29 cellular contexts compared by ENCODE assay signal in genomic region chr17:54883939-54884338, GRCh38. TPM values are rescaled to one million over a fixed set of nuclear protein-coding genes. Genes with fewer than 3 reads are reported as not detected.
"Had no signal": no experiment of that assay in that cellular context is flagged by ENCODE, and none has a peak within 500 bp of the region (broad histone marks: within the 10 kb centered on the region; RNA-seq: fewer than 3 reads in every experiment).

No MANE protein-coding gene starts in this region.

- H3K4me3 ChIP-seq: ascending aorta, K562, MG63, PC-9, SJCRH30, SK-N-MC had no signal

- H3K9me3 Mint-ChIP-seq: activated CD4-positive, alpha-beta T cell treated with anti-CD3 and anti-CD28 coated beads, Interleukin-2, amount 10 ng/mL, durations not matched to agents 7 days and 5 days; activated naive CD4-positive, alpha-beta T cell treated with anti-CD3 and anti-CD28 coated beads, Interleukin-2, amount 50 U/mL, for 24 hours; activated naive CD8-positive, alpha-beta T cell treated with anti-CD3 and anti-CD28 coated beads, Interleukin-2, amount 10 ng/mL, durations not matched to agents 7 days and 5 days; activated T-cell treated with anti-CD3 and anti-CD28 coated beads, Interleukin-2, amount 50 U/mL, for 24 hours; activated T-helper 2 cell treated with anti-CD3 and anti-CD28 coated beads, Interferon-gamma antibody, Interleukin-2, Interleukin-4, amounts not matched to agents 10 μg/mL and 5 μg/mL and 100 μg/mL, durations not matched to agents 14 hours and 24 hours and 36 hours had no signal

- H2AFZ ChIP-seq: PC-9 had no signal

- H3K9me3 ChIP-seq: ascending aorta, MG63, SJCRH30 had no signal

- H3K27ac ChIP-seq: ascending aorta, PC-9, SJCRH30, SK-N-MC had no signal

- H3K4me3 Mint-ChIP-seq: activated CD4-positive, alpha-beta T cell treated with anti-CD3 and anti-CD28 coated beads for 36 hours; activated CD4-positive, alpha-beta T cell treated with anti-CD3 and anti-CD28 coated beads, Interleukin-2, amount 10 ng/mL, durations not matched to agents 7 days and 5 days; activated CD8-positive, alpha-beta T cell treated with anti-CD3 and anti-CD28 coated beads, Interleukin-2, amount 10 ng/mL, durations not matched to agents 7 days and 5 days; activated naive CD4-positive, alpha-beta T cell treated with anti-CD3 and anti-CD28 coated beads, Interleukin-2, amount 50 U/mL, for 24 hours; activated naive CD8-positive, alpha-beta T cell treated with anti-CD3 and anti-CD28 coated beads, Interleukin-2, amount 10 ng/mL, durations not matched to agents 7 days and 5 days; activated T-cell treated with anti-CD3 and anti-CD28 coated beads, Interleukin-2, amount 50 U/mL, for 24 hours had no signal

- ATAC-seq: activated CD4-positive, CD25-positive, alpha-beta regulatory T cell treated with anti-CD3 and anti-CD28 coated beads, Interleukin-2, amount 50 U/mL, for 24 hours; activated CD8-positive, alpha-beta T cell treated with anti-CD3 and anti-CD28 coated beads, Interleukin-2, amount 10 ng/mL, durations not matched to agents 7 days and 5 days; K562 had no signal

- H3K4me2 ChIP-seq: PC-9 had no signal

- H3K36me3 ChIP-seq: ascending aorta, MG63, SJCRH30 had no signal

- H3K4me1 ChIP-seq: ascending aorta, SJCRH30 had no signal

- DNase-seq: activated CD4-positive, alpha-beta T cell treated with anti-CD3 and anti-CD28 coated beads for 36 hours; activated CD4-positive, alpha-beta T cell treated with anti-CD3 and anti-CD28 coated beads, Interleukin-2, amount 10 ng/mL, durations not matched to agents 7 days and 5 days; activated CD4-positive, alpha-beta T cell treated with anti-CD3 and anti-CD28 coated beads, Interleukin-2, amount 50 U/mL, for 48 hours; activated CD8-positive, alpha-beta T cell treated with anti-CD3 and anti-CD28 coated beads, Interleukin-2, amount 10 ng/mL, durations not matched to agents 7 days and 5 days; activated gamma-delta T cell; activated naive CD4-positive, alpha-beta T cell treated with Interleukin-2 at 50 U/mL for 16 hours; activated naive CD8-positive, alpha-beta T cell treated with anti-CD3 and anti-CD28 coated beads, Interleukin-2, amount 10 ng/mL, durations not matched to agents 7 days and 5 days; activated T-cell treated with anti-CD3 and anti-CD28 coated beads, Interleukin-2, amount 50 U/mL, for 24 hours; amygdala; MG63; NCI-H1048; NCI-H1105 treated with DMSO at 0.1 percent for 48 hours; NCI-H1436; NCI-H1694 treated with DMSO at 0.1 percent for 48 hours; NCI-H2029; NCI-H345; NCI-H524 treated with DMSO at 0.1 percent for 48 hours; NCI-H748 treated with DMSO at 0.1 percent for 48 hours; NK-92 treated with Interleukin-12 subunit alpha and Interleukin-12 subunit beta, amount 100 ng/mL, for 24 hours; PC-9; SHP77; SJCRH30 had no signal

- H3K27me3 Mint-ChIP-seq: activated CD4-positive, alpha-beta T cell treated with anti-CD3 and anti-CD28 coated beads, Interleukin-2, amount 10 ng/mL, durations not matched to agents 7 days and 5 days had no signal

- H3K4me1 Mint-ChIP-seq: activated CD4-positive, alpha-beta T cell treated with anti-CD3 and anti-CD28 coated beads, Interleukin-2, amount 10 ng/mL, durations not matched to agents 7 days and 5 days; activated naive CD4-positive, alpha-beta T cell treated with anti-CD3 and anti-CD28 coated beads, Interleukin-2, amount 50 U/mL, for 24 hours had no signal

- H3K27me3 ChIP-seq: ascending aorta, SJCRH30 had no signal

- H3K36me3 Mint-ChIP-seq: activated naive CD4-positive, alpha-beta T cell treated with anti-CD3 and anti-CD28 coated beads, Interleukin-2, amount 50 U/mL, for 24 hours; activated naive CD8-positive, alpha-beta T cell treated with anti-CD3 and anti-CD28 coated beads, Interleukin-2, amount 10 ng/mL, durations not matched to agents 7 days and 5 days had no signal

- H3K27ac Mint-ChIP-seq: activated CD4-positive, alpha-beta T cell treated with anti-CD3 and anti-CD28 coated beads for 36 hours; activated CD4-positive, alpha-beta T cell treated with anti-CD3 and anti-CD28 coated beads, Interleukin-2, amount 10 ng/mL, durations not matched to agents 7 days and 5 days; activated CD8-positive, alpha-beta T cell treated with anti-CD3 and anti-CD28 coated beads, Interleukin-2, amount 10 ng/mL, durations not matched to agents 7 days and 5 days; activated naive CD4-positive, alpha-beta T cell treated with anti-CD3 and anti-CD28 coated beads, Interleukin-2, amount 50 U/mL, for 24 hours; activated naive CD8-positive, alpha-beta T cell treated with anti-CD3 and anti-CD28 coated beads, Interleukin-2, amount 10 ng/mL, durations not matched to agents 7 days and 5 days; activated T-cell treated with anti-CD3 and anti-CD28 coated beads, Interleukin-2, amount 50 U/mL, for 24 hours; activated T-helper 2 cell treated with anti-CD3 and anti-CD28 coated beads, Interferon-gamma antibody, Interleukin-2, Interleukin-4, amounts not matched to agents 10 μg/mL and 5 μg/mL and 100 μg/mL, durations not matched to agents 14 hours and 24 hours and 36 hours had no signal

RNA-seq across cellular contexts. Expression of gene TOM1L1, which starts 16.7 kb away (rescaled TPM):
- total RNA-seq: activated CD8-positive, alpha-beta T cell treated with anti-CD3 and anti-CD28 coated beads, Interleukin-2, amount 10 ng/mL, durations not matched to agents 7 days and 5 days; activated naive CD8-positive, alpha-beta T cell treated with anti-CD3 and anti-CD28 coated beads, Interleukin-2, amount 10 ng/mL, durations not matched to agents 7 days and 5 days; OCI-LY7 had no signal
